In genomic region chr13:112735791-112736190, GRCh38 we compare ENCODE assay signal across 1 cellular context.
TF ChIP-seq lines count a peak whose summit lies in the region.

No MANE protein-coding gene starts in this region.

TF ChIP-seq in WTC11, 78 proteins besides CTCF, POLR2A, EP300 and RAD21 (continued from another document and continues in another):
- TF ChIP-seq ZBTB21 (CRISPR knock-in tag; IDR thresholded peaks at IDR 0.05; ENCODE audit: borderline replicate concordance), result peak; percentile 93
- no peak for TF ChIP-seq SP1 (CRISPR knock-in tag; conservative IDR thresholded peaks at IDR 0.05)
- no peak for TF ChIP-seq JUN (CRISPR knock-in tag; IDR thresholded peaks at IDR 0.05)
- TF ChIP-seq, protein P1, sequence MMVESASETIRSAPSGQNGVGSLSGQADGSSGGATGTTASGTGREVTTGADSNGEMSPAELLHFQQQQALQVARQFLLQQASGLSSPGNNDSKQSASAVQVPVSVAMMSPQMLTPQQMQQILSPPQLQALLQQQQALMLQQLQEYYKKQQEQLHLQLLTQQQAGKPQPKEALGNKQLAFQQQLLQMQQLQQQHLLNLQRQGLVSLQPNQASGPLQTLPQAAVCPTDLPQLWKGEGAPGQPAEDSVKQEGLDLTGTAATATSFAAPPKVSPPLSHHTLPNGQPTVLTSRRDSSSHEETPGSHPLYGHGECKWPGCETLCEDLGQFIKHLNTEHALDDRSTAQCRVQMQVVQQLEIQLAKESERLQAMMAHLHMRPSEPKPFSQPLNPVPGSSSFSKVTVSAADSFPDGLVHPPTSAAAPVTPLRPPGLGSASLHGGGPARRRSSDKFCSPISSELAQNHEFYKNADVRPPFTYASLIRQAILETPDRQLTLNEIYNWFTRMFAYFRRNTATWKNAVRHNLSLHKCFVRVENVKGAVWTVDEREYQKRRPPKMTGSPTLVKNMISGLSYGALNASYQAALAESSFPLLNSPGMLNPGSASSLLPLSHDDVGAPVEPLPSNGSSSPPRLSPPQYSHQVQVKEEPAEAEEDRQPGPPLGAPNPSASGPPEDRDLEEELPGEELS (CRISPR knock-in tag; IDR thresholded peaks at IDR 0.05), result peak; percentile 59; the same call in 1 of the 2 replicates
- TF ChIP-seq ATF1 (CRISPR knock-in tag; IDR thresholded peaks at IDR 0.05), result no peak
- TF ChIP-seq TP53 (CRISPR knock-in tag; IDR thresholded peaks at IDR 0.05), result peak; percentile 82
- no peak for TF ChIP-seq MYBL2 (CRISPR knock-in tag; IDR thresholded peaks at IDR 0.05)
- TF ChIP-seq, protein P2, sequence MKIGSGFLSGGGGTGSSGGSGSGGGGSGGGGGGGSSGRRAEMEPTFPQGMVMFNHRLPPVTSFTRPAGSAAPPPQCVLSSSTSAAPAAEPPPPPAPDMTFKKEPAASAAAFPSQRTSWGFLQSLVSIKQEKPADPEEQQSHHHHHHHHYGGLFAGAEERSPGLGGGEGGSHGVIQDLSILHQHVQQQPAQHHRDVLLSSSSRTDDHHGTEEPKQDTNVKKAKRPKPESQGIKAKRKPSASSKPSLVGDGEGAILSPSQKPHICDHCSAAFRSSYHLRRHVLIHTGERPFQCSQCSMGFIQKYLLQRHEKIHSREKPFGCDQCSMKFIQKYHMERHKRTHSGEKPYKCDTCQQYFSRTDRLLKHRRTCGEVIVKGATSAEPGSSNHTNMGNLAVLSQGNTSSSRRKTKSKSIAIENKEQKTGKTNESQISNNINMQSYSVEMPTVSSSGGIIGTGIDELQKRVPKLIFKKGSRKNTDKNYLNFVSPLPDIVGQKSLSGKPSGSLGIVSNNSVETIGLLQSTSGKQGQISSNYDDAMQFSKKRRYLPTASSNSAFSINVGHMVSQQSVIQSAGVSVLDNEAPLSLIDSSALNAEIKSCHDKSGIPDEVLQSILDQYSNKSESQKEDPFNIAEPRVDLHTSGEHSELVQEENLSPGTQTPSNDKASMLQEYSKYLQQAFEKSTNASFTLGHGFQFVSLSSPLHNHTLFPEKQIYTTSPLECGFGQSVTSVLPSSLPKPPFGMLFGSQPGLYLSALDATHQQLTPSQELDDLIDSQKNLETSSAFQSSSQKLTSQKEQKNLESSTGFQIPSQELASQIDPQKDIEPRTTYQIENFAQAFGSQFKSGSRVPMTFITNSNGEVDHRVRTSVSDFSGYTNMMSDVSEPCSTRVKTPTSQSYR (CRISPR knock-in tag; IDR thresholded peaks at IDR 0.05), result no peak
- no peak for TF ChIP-seq ERG (CRISPR knock-in tag; IDR thresholded peaks at IDR 0.05)
- peak; percentile 81; the same call in 1 of the 2 replicates for TF ChIP-seq ETV6 (CRISPR knock-in tag; IDR thresholded peaks at IDR 0.05)
- TF ChIP-seq ARID4B (CRISPR knock-in tag; IDR thresholded peaks at IDR 0.05; ENCODE audit: borderline replicate concordance), result no peak
- peak; percentile 56; the same call in 1 of the 2 replicates for TF ChIP-seq SMAD3 (CRISPR knock-in tag; IDR thresholded peaks at IDR 0.05; ENCODE audit: borderline replicate concordance)
- no peak for TF ChIP-seq IRF2 (CRISPR knock-in tag; IDR thresholded peaks at IDR 0.05; ENCODE audit: borderline replicate concordance, low read depth)
- TF ChIP-seq FOXP1 (CRISPR knock-in tag; IDR thresholded peaks at IDR 0.05; ENCODE audit: borderline replicate concordance), result peak; percentile 74; the same call in 1 of the 2 replicates
- TF ChIP-seq ZNF232 (CRISPR knock-in tag; IDR thresholded peaks at IDR 0.05), result peak; percentile 67; the same call in 1 of the 2 replicates
- no peak for TF ChIP-seq OVOL2 (CRISPR knock-in tag; IDR thresholded peaks at IDR 0.05; ENCODE audit: borderline replicate concordance)
- TF ChIP-seq, protein P3, sequence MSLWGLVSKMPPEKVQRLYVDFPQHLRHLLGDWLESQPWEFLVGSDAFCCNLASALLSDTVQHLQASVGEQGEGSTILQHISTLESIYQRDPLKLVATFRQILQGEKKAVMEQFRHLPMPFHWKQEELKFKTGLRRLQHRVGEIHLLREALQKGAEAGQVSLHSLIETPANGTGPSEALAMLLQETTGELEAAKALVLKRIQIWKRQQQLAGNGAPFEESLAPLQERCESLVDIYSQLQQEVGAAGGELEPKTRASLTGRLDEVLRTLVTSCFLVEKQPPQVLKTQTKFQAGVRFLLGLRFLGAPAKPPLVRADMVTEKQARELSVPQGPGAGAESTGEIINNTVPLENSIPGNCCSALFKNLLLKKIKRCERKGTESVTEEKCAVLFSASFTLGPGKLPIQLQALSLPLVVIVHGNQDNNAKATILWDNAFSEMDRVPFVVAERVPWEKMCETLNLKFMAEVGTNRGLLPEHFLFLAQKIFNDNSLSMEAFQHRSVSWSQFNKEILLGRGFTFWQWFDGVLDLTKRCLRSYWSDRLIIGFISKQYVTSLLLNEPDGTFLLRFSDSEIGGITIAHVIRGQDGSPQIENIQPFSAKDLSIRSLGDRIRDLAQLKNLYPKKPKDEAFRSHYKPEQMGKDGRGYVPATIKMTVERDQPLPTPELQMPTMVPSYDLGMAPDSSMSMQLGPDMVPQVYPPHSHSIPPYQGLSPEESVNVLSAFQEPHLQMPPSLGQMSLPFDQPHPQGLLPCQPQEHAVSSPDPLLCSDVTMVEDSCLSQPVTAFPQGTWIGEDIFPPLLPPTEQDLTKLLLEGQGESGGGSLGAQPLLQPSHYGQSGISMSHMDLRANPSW (CRISPR knock-in tag; conservative IDR thresholded peaks at IDR 0.05; ENCODE audit: low read depth), result no peak
- TF ChIP-seq ESRRA (CRISPR knock-in tag; IDR thresholded peaks at IDR 0.05; ENCODE audit: borderline replicate concordance), result peak; percentile 88; the same call in 1 of the 2 replicates
- TF ChIP-seq ZBTB43 (CRISPR knock-in tag; IDR thresholded peaks at IDR 0.05), result no peak
- TF ChIP-seq, protein P4, sequence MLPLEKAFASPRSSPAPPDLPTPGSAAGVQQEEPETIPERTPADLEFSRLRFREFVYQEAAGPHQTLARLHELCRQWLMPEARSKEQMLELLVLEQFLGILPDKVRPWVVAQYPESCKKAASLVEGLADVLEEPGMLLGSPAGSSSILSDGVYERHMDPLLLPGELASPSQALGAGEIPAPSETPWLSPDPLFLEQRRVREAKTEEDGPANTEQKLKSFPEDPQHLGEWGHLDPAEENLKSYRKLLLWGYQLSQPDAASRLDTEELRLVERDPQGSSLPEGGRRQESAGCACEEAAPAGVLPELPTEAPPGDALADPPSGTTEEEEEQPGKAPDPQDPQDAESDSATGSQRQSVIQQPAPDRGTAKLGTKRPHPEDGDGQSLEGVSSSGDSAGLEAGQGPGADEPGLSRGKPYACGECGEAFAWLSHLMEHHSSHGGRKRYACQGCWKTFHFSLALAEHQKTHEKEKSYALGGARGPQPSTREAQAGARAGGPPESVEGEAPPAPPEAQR (CRISPR knock-in tag; IDR thresholded peaks at IDR 0.05), result 0 out of 2 replicates have a peak, but pooled peaks have one; percentile 4
- TF ChIP-seq KAT7 (CRISPR knock-in tag; IDR thresholded peaks at IDR 0.05; ENCODE audit: borderline replicate concordance), result peak; percentile 78; the same call in 1 of the 2 replicates
- TF ChIP-seq USF1 (CRISPR knock-in tag; IDR thresholded peaks at IDR 0.05), result peak; percentile 50; the same call in 1 of the 2 replicates
- TF ChIP-seq CDX4 (CRISPR knock-in tag; IDR thresholded peaks at IDR 0.05; ENCODE audit: borderline replicate concordance), result no peak
- TF ChIP-seq FOXK1 (CRISPR knock-in tag; IDR thresholded peaks at IDR 0.05), result peak; percentile 68
- TF ChIP-seq PREB (CRISPR knock-in tag; IDR thresholded peaks at IDR 0.05; ENCODE audit: borderline replicate concordance), result no peak
- TF ChIP-seq RELA (CRISPR knock-in tag; IDR thresholded peaks at IDR 0.05; ENCODE audit: borderline replicate concordance), result no peak
- TF ChIP-seq TEAD1 (CRISPR knock-in tag; IDR thresholded peaks at IDR 0.05), result peak; percentile 78; the same call in 1 of the 2 replicates
- TF ChIP-seq USF2 (CRISPR knock-in tag; IDR thresholded peaks at IDR 0.05), result 0 out of 2 replicates have a peak, but pooled peaks have one; percentile 23
- peak; percentile 56; the same call in 1 of the 2 replicates for TF ChIP-seq ZNF121 (CRISPR knock-in tag; IDR thresholded peaks at IDR 0.05)
- no peak for TF ChIP-seq FOXJ3 (CRISPR knock-in tag; IDR thresholded peaks at IDR 0.05; ENCODE audit: borderline replicate concordance)
- no peak for TF ChIP-seq ZNF219 (CRISPR knock-in tag; IDR thresholded peaks at IDR 0.05; ENCODE audit: borderline replicate concordance)
- TF ChIP-seq GABPB1 (CRISPR knock-in tag; IDR thresholded peaks at IDR 0.05), result no peak
- no peak for TF ChIP-seq NFATC4 (CRISPR knock-in tag; IDR thresholded peaks at IDR 0.05)
- TF ChIP-seq NR1H2 (CRISPR knock-in tag; IDR thresholded peaks at IDR 0.05), result no peak
- no peak for TF ChIP-seq PRRX2 (CRISPR knock-in tag; IDR thresholded peaks at IDR 0.05)
